11 cellular contexts compared by ENCODE assay signal in the genomic region with DNA sequence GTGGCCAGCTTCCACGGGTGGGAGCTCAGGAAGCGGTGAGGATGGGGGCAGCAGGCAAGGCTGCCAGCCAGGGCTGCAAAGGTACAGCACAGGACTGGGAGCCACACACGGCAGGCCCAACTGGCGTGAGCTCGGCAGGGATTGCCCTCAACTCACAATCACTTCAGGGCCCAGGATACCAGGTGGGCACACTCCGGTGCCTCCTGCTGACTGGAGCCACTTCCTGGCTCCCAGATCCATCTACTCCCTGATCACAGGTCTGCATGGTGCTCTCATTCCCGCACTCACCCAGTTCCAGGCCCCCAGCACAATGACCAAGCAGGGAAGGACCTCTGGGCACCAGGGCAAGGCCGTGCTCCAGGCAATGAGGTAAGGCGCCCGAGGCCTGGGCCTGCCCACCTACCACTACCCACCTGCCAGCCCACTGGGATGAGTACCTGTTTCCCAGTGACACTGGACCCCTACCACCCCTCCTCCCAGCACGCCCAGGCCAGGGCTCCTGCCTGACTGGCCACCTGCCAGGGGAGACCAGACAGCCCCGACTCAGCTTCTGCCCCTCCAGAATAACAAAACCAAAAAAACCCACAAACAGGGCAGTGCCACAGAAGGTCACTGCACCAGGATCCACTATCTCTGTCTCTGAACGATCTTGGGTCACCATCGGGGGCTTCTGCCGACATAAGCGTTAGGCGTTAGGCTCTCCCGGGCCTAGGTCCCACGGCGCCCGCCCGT. TPM values are rescaled to one million over a fixed set of nuclear protein-coding genes. Genes with fewer than 3 reads are reported as not detected.
DNase-seq lines count a peak whose midpoint lies in the region; ATAC-seq and TF ChIP-seq lines count a peak whose summit lies in the region.
"Had no signal": no experiment of that assay in that cellular context is flagged by ENCODE, and none has a peak within 500 bp of the region (broad histone marks: within the 10 kb centered on the region; RNA-seq: fewer than 3 reads in every experiment).

No MANE protein-coding gene starts in this region.

- H3K27me3 Mint-ChIP-seq in natural killer cell (ENCODE audit: low read depth in 2 of 2): peaks cover 0 to 19% of the 10 kb centered on the region in 2 donors
- H3K27me3 Mint-ChIP-seq in natural killer cell treated with Interleukin-12 subunit alpha and Interleukin-12 subunit beta and Interleukin-15 and Interleukin-18, amount 100 ng/mL, for 72 hours: peaks cover 0 to 2% of the 10 kb centered on the region in 2 donors

- TF ChIP-seq POLR2A in vagina (IDR thresholded peaks at IDR 0.05): no peak

- DNase-seq in natural killer cell (no peak), SK-N-MC (ENCODE audit: low read depth, low spot score) (no peak), foreskin keratinocyte (peak in 1 of 2 donors; percentile 69), vagina (ENCODE audit: extremely low spot score in 2 of 2) (no peak), tibial artery (no peak), mucosa of gallbladder (ENCODE audit: low spot score) (no peak)
- DNase-seq in natural killer cell treated with Interleukin-12 subunit alpha and Interleukin-12 subunit beta and Interleukin-15 and Interleukin-18, amount 100 ng/mL, for 72 hours (ENCODE audit: low spot score): no peak
- DNase-seq: activated CD4-positive, alpha-beta T cell treated with anti-CD3 and anti-CD28 coated beads for 1 hour; retina had no signal

- intact Hi-C loops in natural killer cell (cut with micrococcal nuclease): loop anchor here (5.0 kb wide), 1 partner anchor 74 kb away; no protein-coding TSS in a partner anchor
- intact Hi-C loops in vagina (cut with DNase I): no loop called here
- intact Hi-C loops in tibial artery (cut with DNase I; ENCODE audit: low total_unique reads): loop anchor here (10.0 kb wide), 1 partner anchor 72 kb away; no protein-coding TSS in a partner anchor

- H3K27me3 ChIP-seq in foreskin keratinocyte (peaks cover 7% of the 10 kb centered on the region), vagina (no peaks in the 10 kb centered on the region), tibial artery (peaks cover 0 to 73% of the 10 kb centered on the region in 2 donors)

- no peak for TF ChIP-seq CTCF in natural killer cell (IDR thresholded peaks at IDR 0.05)
- TF ChIP-seq CTCF in foreskin keratinocyte (conservative IDR thresholded peaks at IDR 0.05): no peak
- TF ChIP-seq CTCF in vagina (IDR thresholded peaks at IDR 0.05): no peak
- no peak for TF ChIP-seq CTCF in tibial artery (IDR thresholded peaks at IDR 0.05)

- H3K27ac ChIP-seq in SK-N-MC (no peak overlapping the region), foreskin keratinocyte (no peak overlapping the region), vagina (no peak overlapping the region), tibial artery (no peak overlapping the region)

- H3K4me1 Mint-ChIP-seq in natural killer cell: peaks cover under 1 to 15% of the 10 kb centered on the region in 2 donors
- peaks cover 6 to 7% of the 10 kb centered on the region in 2 donors for H3K4me1 Mint-ChIP-seq in natural killer cell treated with Interleukin-12 subunit alpha and Interleukin-12 subunit beta and Interleukin-15 and Interleukin-18, amount 100 ng/mL, for 72 hours (ENCODE audit: low read depth in 2 of 2)

- H3K9me3 ChIP-seq in SK-N-MC (ENCODE audit: low read depth, low read length) (no peaks in the 10 kb centered on the region), vagina (no peaks in the 10 kb centered on the region), tibial artery (no peaks in the 10 kb centered on the region)

- no peaks in the 10 kb centered on the region for H3K9me3 Mint-ChIP-seq in natural killer cell
- H3K9me3 Mint-ChIP-seq in natural killer cell treated with Interleukin-12 subunit alpha and Interleukin-12 subunit beta and Interleukin-15 and Interleukin-18, amount 100 ng/mL, for 72 hours: no peaks in the 10 kb centered on the region

- H3K4me1 ChIP-seq in foreskin keratinocyte: no peaks in the 10 kb centered on the region
- H3K4me1 ChIP-seq in vagina: peaks cover 42% of the 10 kb centered on the region
- H3K4me1 ChIP-seq in tibial artery: peaks cover 0 to 31% (median 31%) of the 10 kb centered on the region in 4 donors

- H3K4me3 Mint-ChIP-seq in natural killer cell: peak overlapping the region; percentile 56
- H3K4me3 Mint-ChIP-seq in natural killer cell treated with Interleukin-12 subunit alpha and Interleukin-12 subunit beta and Interleukin-15 and Interleukin-18, amount 100 ng/mL, for 72 hours: no peak overlapping the region

- no peak for ATAC-seq in natural killer cell
- ATAC-seq in natural killer cell treated with Interleukin-12 subunit alpha and Interleukin-12 subunit beta and Interleukin-15 and Interleukin-18, amount 100 ng/mL, for 72 hours: no peak
- peak; percentile 2 for ATAC-seq in foreskin keratinocyte
- no peak for ATAC-seq in GM21360 (IDR thresholded peaks at IDR 0.05; ENCODE audit: unreplicated experiment)

- H3K36me3 ChIP-seq in SK-N-MC (ENCODE audit: insufficient read depth, low read length) (no peaks in the 10 kb centered on the region), vagina (no peaks in the 10 kb centered on the region), tibial artery (no peaks in the 10 kb centered on the region)

- no peak overlapping the region for H3K27ac Mint-ChIP-seq in natural killer cell
- no peak overlapping the region for H3K27ac Mint-ChIP-seq in natural killer cell treated with Interleukin-12 subunit alpha and Interleukin-12 subunit beta and Interleukin-15 and Interleukin-18, amount 100 ng/mL, for 72 hours

- peak overlapping the region; percentile 61 for H3K4me3 ChIP-seq in SK-N-MC
- peak overlapping the region; percentile 44 to 56 for H3K4me3 ChIP-seq in vagina
- H3K4me3 ChIP-seq in tibial artery: no peak overlapping the region

- H3K9ac ChIP-seq in SK-N-MC (ENCODE audit: insufficient read length): no peak overlapping the region

- H3K36me3 Mint-ChIP-seq in natural killer cell: no peaks in the 10 kb centered on the region
- no peaks in the 10 kb centered on the region for H3K36me3 Mint-ChIP-seq in natural killer cell treated with Interleukin-12 subunit alpha and Interleukin-12 subunit beta and Interleukin-15 and Interleukin-18, amount 100 ng/mL, for 72 hours

RNA-seq across cellular contexts. Expression of a gene that starts 1.8 kb away (rescaled TPM):
- total RNA-seq in natural killer cell: 1 to 10 TPM; 3.5 to 6.6 (median 6.1) TPM
- 1 to 10 TPM; 5.9 to 7.1 TPM for total RNA-seq in natural killer cell treated with Interleukin-12 subunit alpha and Interleukin-12 subunit beta and Interleukin-15 and Interleukin-18, amount 100 ng/mL, for 72 hours
- 27.4 and 45.2 TPM in 2 replicates for total RNA-seq in foreskin keratinocyte
- polyA plus RNA-seq in foreskin keratinocyte: 23.0 and 30.8 TPM in 2 replicates
- 17.7 TPM for total RNA-seq in vagina
- 12.7 TPM for total RNA-seq in mucosa of gallbladder
- total RNA-seq: RPMI7951 had no signal

RNA-seq across cellular contexts. Expression of a gene that starts 14.4 kb away (rescaled TPM):
- total RNA-seq in natural killer cell: 10 to 100 TPM; 16.0 to 32.9 (median 22.8) TPM
- 10 to 100 TPM; 10.2 to 23.4 TPM for total RNA-seq in natural killer cell treated with Interleukin-12 subunit alpha and Interleukin-12 subunit beta and Interleukin-15 and Interleukin-18, amount 100 ng/mL, for 72 hours
- 30.3 and 31.8 TPM in 2 replicates for total RNA-seq in foreskin keratinocyte
- 43.7 and 44.3 TPM in 2 replicates for polyA plus RNA-seq in foreskin keratinocyte
- total RNA-seq in vagina: 11.0 TPM
- 47.2 TPM for total RNA-seq in mucosa of gallbladder

Comparison
In these comparisons a context has a peak if more than half of its experiments do, and no peak if none do; other contexts are left out.
1. H3K4me3 ChIP-seq: peak in SK-N-MC (single experiment) and vagina (2 of 2); none in tibial artery (0 of 2).